Comparison of ENCODE assay signal across 8 cellular contexts in the genomic region with DNA sequence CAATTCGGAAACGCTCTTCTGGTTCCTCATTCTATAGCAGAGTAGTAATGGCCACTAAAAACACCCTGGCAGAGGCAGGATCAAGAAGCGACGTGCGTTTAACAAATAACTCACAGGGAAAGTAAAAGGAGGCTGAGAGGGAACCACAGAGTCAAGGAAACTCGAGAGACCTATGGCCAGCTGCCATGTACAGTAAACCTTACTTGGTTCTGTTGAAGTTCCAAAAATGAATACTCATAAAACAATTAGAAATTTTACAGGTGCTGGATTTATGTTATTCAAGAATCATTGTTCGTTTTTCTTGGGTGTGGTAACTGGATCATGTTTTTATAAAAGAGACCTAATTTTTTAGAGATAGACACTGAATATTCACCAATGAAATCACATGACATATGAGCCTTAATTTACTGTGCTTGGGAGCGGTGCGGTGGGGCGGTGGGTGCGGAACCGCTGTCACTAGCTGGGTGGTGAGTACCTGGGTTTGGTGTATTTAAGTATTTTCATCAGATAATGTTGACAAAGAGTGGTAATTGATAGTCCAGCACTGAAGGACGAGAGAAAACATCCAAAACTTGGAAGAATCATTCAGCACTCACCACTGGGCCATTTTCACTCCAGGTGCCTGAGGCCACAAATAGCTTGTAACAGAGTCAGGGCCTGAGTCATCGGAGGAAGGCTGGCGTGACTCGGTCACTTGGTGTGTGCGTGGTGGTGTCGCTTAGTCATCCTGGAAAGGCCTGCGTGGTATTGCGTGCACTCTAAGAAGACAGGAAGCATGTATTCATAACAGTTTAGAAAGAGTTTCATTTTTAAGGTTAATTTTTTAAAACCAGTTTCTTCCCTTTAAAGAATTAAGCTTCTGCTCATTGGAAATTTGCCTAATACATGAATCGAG.
DNase-seq lines count a peak whose midpoint lies in the region; ATAC-seq, FAIRE-seq and TF ChIP-seq lines count a peak whose summit lies in the region.

No MANE protein-coding gene starts in this region.

- in situ Hi-C loops in G401 (cut with HindIII; ENCODE audit: low sequenced_read_pairs) = no loop called here

- H3K36me3 Mint-ChIP-seq in neural crest cell (ENCODE audit: low read depth) = no peaks in the 10 kb centered on the region

- no peak overlapping the region for H3K4me3 ChIP-seq in bronchial epithelial cell (ENCODE audit: low read depth, low read length)
- no peak overlapping the region for H3K4me3 ChIP-seq in upper lobe of left lung

- WGBS in upper lobe of left lung, 2 donors = 74 to 84% methylated on average over 21 of the region's 21 CpGs

- H3K27me3 ChIP-seq in bronchial epithelial cell (ENCODE audit: control insufficient read depth, insufficient read depth, low read length) (no peaks in the 10 kb centered on the region), upper lobe of left lung (no peaks in the 10 kb centered on the region)

- H3K4me1 ChIP-seq in upper lobe of left lung = peaks cover 8 to 25% (median 18%) of the 10 kb centered on the region in 4 donors

- H3K27me3 Mint-ChIP-seq in neural crest cell (ENCODE audit: low read depth) = no peaks in the 10 kb centered on the region

- no peak overlapping the region for H3K4me3 Mint-ChIP-seq in neural crest cell

- no peak for TF ChIP-seq POLR2A in upper lobe of left lung (IDR thresholded peaks at IDR 0.05)

- peak overlapping the region; percentile 90 for H3K27ac Mint-ChIP-seq in neural crest cell (ENCODE audit: unreplicated experiment)

- H3K36me3 ChIP-seq in bronchial epithelial cell (ENCODE audit: control insufficient read depth, insufficient read depth, low read length) (peaks cover 9% of the 10 kb centered on the region), upper lobe of left lung (peaks cover 0 to 23% (median 6%) of the 10 kb centered on the region in 4 donors)

- ATAC-seq in upper lobe of left lung (ENCODE audit: low FRiP score in 2 of 2) = peak in 1 of 2 donors; percentile 83

- TF ChIP-seq EP300 in upper lobe of left lung (IDR thresholded peaks at IDR 0.05) = peak in 1 of 4 donors; percentile 45

- peaks cover 5% of the 10 kb centered on the region for H3K4me1 Mint-ChIP-seq in neural crest cell

- TF ChIP-seq CTCF in GM20000 (IDR thresholded peaks at IDR 0.05; ENCODE audit: extremely low read depth, missing control alignments) (no peak), bronchial epithelial cell (IDR thresholded peaks at IDR 0.05; ENCODE audit: insufficient read depth, low read length, severe bottlenecking) (no peak), neural crest cell (conservative IDR thresholded peaks at IDR 0.05) (no peak), upper lobe of left lung (IDR thresholded peaks at IDR 0.05) (no peak)

- H3K9me3 Mint-ChIP-seq in neural crest cell = no peaks in the 10 kb centered on the region

- no peaks in the 10 kb centered on the region for H3K9me3 ChIP-seq in upper lobe of left lung

- DNase-seq in Ammon's horn (ENCODE audit: low spot score) (peak; percentile 38), GM20000 (ENCODE audit: low spot score) (peak; percentile 89), HT-29 (ENCODE audit: low spot score) (peak; percentile 58), bronchial epithelial cell (ENCODE audit: low read depth) (peak; percentile 98), neural crest cell (ENCODE audit: low read depth, low spot score) (no peak), upper lobe of left lung (peak; percentile 59 to 80), G401 (ENCODE audit: low spot score) (no peak)
- DNase-seq in activated CD4-positive, CD25-positive, alpha-beta regulatory T cell (lab: John Stamatoyannopoulos, UW) = peak; percentile 45 to 70 (median 50)

- H3K27ac ChIP-seq in upper lobe of left lung = peak overlapping the region in 1 of 4 donors; percentile 14

- peak; percentile 97 for FAIRE-seq in bronchial epithelial cell (lab: Jason Lieb, UNC)

Comparison
In these comparisons a context has a peak if more than half of its experiments do, and no peak if none do; other contexts are left out.
1. DNase-seq: peak in Ammon's horn (single experiment), GM20000 (single experiment), HT-29 (single experiment), activated CD4-positive, CD25-positive, alpha-beta regulatory T cell (4 of 4), bronchial epithelial cell (single experiment) and upper lobe of left lung (2 of 2); none in neural crest cell (single experiment) and G401 (single experiment).